1 cellular context compared by ENCODE assay signal in genomic region chr4:39458505-39459300, GRCh38.
A peak's percentile ranks its signal among the peaks of the same experiment; 100 is the strongest.
TF ChIP-seq lines count a peak whose summit lies in the region.

LIAS (plus strand) TSS chr4:39459056; CDS start chr4:39459118, 62 bp downstream.
RPL9 (minus strand) TSS chr4:39458922; CDS start chr4:39458439, 483 bp downstream.

TF ChIP-seq in HepG2, 621 proteins besides CTCF, POLR2A, EP300 and RAD21 (continued from another document and continues in another):
- peak; percentile 53; the same call in 1 of the 2 replicates for TF ChIP-seq PRDM4 (CRISPR knock-in tag; IDR thresholded peaks at IDR 0.05; ENCODE audit: borderline replicate concordance)
- no peak for TF ChIP-seq FOXA1 (IDR thresholded peaks at IDR 0.05)
- TF ChIP-seq FOXA1 (CRISPR knock-in tag; IDR thresholded peaks at IDR 0.05) = 0 out of 2 replicates have a peak, but pooled peaks have one; percentile 9
- peak; percentile 59; the same call in 1 of the 2 replicates for TF ChIP-seq MAF1 (CRISPR knock-in tag; IDR thresholded peaks at IDR 0.05; ENCODE audit: borderline replicate concordance)
- TF ChIP-seq FOXK2 (IDR thresholded peaks at IDR 0.05) = peak; percentile 62; the same call in 1 of the 2 replicates
- TF ChIP-seq KLF9 (CRISPR knock-in tag; IDR thresholded peaks at IDR 0.05; ENCODE audit: low read depth) = no peak
- peak; percentile 71 for TF ChIP-seq YY1 (IDR thresholded peaks at IDR 0.05; ENCODE audit: insufficient read depth, insufficient replicate concordance, low read depth, low read length)
- peak; percentile 74; the same call in 1 of the 2 replicates for TF ChIP-seq TFDP1 (CRISPR knock-in tag; IDR thresholded peaks at IDR 0.05; ENCODE audit: borderline replicate concordance)
- peak; percentile 95 for TF ChIP-seq ZFP37 (CRISPR knock-in tag; IDR thresholded peaks at IDR 0.05; ENCODE audit: borderline replicate concordance)
- no peak; the same call in 1 of the 2 replicates for TF ChIP-seq KLF6 (CRISPR knock-in tag; IDR thresholded peaks at IDR 0.05)
- peak; percentile 76; the same call in 1 of the 2 replicates for TF ChIP-seq ZNF256 (CRISPR knock-in tag; conservative IDR thresholded peaks at IDR 0.05)
- peak; percentile 77; the same call in 1 of the 2 replicates for TF ChIP-seq ZNF292 (CRISPR knock-in tag; IDR thresholded peaks at IDR 0.05; ENCODE audit: borderline replicate concordance, low read depth)
- peak; percentile 98 for TF ChIP-seq POLR2AphosphoS5 (IDR thresholded peaks at IDR 0.05; ENCODE audit: low read depth, low read length)
- TF ChIP-seq RBFOX2 (IDR thresholded peaks at IDR 0.05; ENCODE audit: low read depth, low read length) = peak; percentile 86
- TF ChIP-seq SAP130 (CRISPR knock-in tag; IDR thresholded peaks at IDR 0.05; ENCODE audit: low read depth) = peak; percentile 93
- no peak for TF ChIP-seq JUNB (CRISPR knock-in tag; IDR thresholded peaks at IDR 0.05; ENCODE audit: borderline replicate concordance)
- peak; percentile 39; the same call in 1 of the 2 replicates for TF ChIP-seq ZNF451 (CRISPR knock-in tag; IDR thresholded peaks at IDR 0.05)
- TF ChIP-seq ZNF652 (CRISPR knock-in tag; IDR thresholded peaks at IDR 0.05; ENCODE audit: borderline replicate concordance, low read depth) = 0 out of 2 replicates have a peak, but pooled peaks have one; percentile 14
- TF ChIP-seq KLF16 (CRISPR knock-in tag; IDR thresholded peaks at IDR 0.05) = peak in 1 of 2 experiments; percentile 31; a peak in 1 of 4 replicates
- no peak for TF ChIP-seq ZBTB40 (IDR thresholded peaks at IDR 0.05)
- TF ChIP-seq ZBTB40 (CRISPR knock-in tag; IDR thresholded peaks at IDR 0.05) = peak; percentile 85
- peak; percentile 19; the same call in 1 of the 2 replicates for TF ChIP-seq ZNF441 (CRISPR knock-in tag; IDR thresholded peaks at IDR 0.05; ENCODE audit: borderline replicate concordance)
- TF ChIP-seq GLI4 (CRISPR knock-in tag; IDR thresholded peaks at IDR 0.05; ENCODE audit: borderline replicate concordance) = no peak
- TF ChIP-seq E2F5 (CRISPR knock-in tag; conservative IDR thresholded peaks at IDR 0.05) = peak; percentile 69
- TF ChIP-seq ZNF124 (CRISPR knock-in tag; IDR thresholded peaks at IDR 0.05) = no peak
- 0 out of 2 replicates have a peak, but pooled peaks have one; percentile 4 for TF ChIP-seq ZNF576 (CRISPR knock-in tag; IDR thresholded peaks at IDR 0.05)
- no peak; the same call in 1 of the 2 replicates for TF ChIP-seq HNF4A (CRISPR knock-in tag; IDR thresholded peaks at IDR 0.05)
- TF ChIP-seq ZBTB49 (CRISPR knock-in tag; IDR thresholded peaks at IDR 0.05; ENCODE audit: borderline replicate concordance) = no peak
- TF ChIP-seq ZNF549 (CRISPR knock-in tag; IDR thresholded peaks at IDR 0.05) = no peak
- peak; percentile 90 for TF ChIP-seq MAZ (IDR thresholded peaks at IDR 0.05; ENCODE audit: borderline replicate concordance, low read depth, low read length)
- peak; percentile 87 for TF ChIP-seq MAZ (CRISPR knock-in tag; IDR thresholded peaks at IDR 0.05; ENCODE audit: low read depth)
- no peak for TF ChIP-seq RORA (CRISPR knock-in tag; IDR thresholded peaks at IDR 0.05)
- peak; percentile 86; the same call in 1 of the 2 replicates for TF ChIP-seq MTERF4 (CRISPR knock-in tag; IDR thresholded peaks at IDR 0.05)
- TF ChIP-seq CEBPG (CRISPR knock-in tag; IDR thresholded peaks at IDR 0.05) = peak; percentile 92
- TF ChIP-seq NR2F6 (IDR thresholded peaks at IDR 0.05) = 0 out of 2 replicates have a peak, but pooled peaks have one; percentile 11
- peak; percentile 32; the same call in 1 of the 2 replicates for TF ChIP-seq NR2F6 (CRISPR knock-in tag; IDR thresholded peaks at IDR 0.05)
- TF ChIP-seq MYC (CRISPR knock-in tag; IDR thresholded peaks at IDR 0.05; ENCODE audit: borderline replicate concordance) = peak; percentile 98
- TF ChIP-seq ZNF567 (CRISPR knock-in tag; IDR thresholded peaks at IDR 0.05; ENCODE audit: borderline replicate concordance) = peak; percentile 6; the same call in 1 of the 2 replicates
- no peak for TF ChIP-seq ZNF713 (CRISPR knock-in tag; IDR thresholded peaks at IDR 0.05)
- TF ChIP-seq ZFP82 (CRISPR knock-in tag; IDR thresholded peaks at IDR 0.05; ENCODE audit: borderline replicate concordance) = 0 out of 2 replicates have a peak, but pooled peaks have one; percentile 80
- peak; percentile 72; the same call in 1 of the 2 replicates for TF ChIP-seq ARNT2 (CRISPR knock-in tag; IDR thresholded peaks at IDR 0.05; ENCODE audit: low read depth)
- TF ChIP-seq ZBTB21 (CRISPR knock-in tag; IDR thresholded peaks at IDR 0.05) = peak; percentile 91
- TF ChIP-seq GABPA (IDR thresholded peaks at IDR 0.05; ENCODE audit: low read depth, low read length) = no peak
- TF ChIP-seq GABPA (CRISPR knock-in tag; IDR thresholded peaks at IDR 0.05; ENCODE audit: low read depth) = peak; percentile 57; the same call in 1 of the 2 replicates
- peak; percentile 65; the same call in 1 of the 2 replicates for TF ChIP-seq ZNF337 (CRISPR knock-in tag; IDR thresholded peaks at IDR 0.05; ENCODE audit: borderline replicate concordance, low read depth)
- peak; percentile 85 for TF ChIP-seq MEIS2 (CRISPR knock-in tag; IDR thresholded peaks at IDR 0.05)
- peak; percentile 78 for TF ChIP-seq SALL1 (CRISPR knock-in tag; IDR thresholded peaks at IDR 0.05)
